ENCODE assay signal across 11 cellular contexts in genomic region chr1:67623906-67624305, GRCh38.
"Had no signal": no experiment of that assay in that cellular context is flagged by ENCODE, and none has a peak within 500 bp of the region (broad histone marks: within the 10 kb centered on the region; RNA-seq: fewer than 3 reads in every experiment).

No MANE protein-coding gene starts in this region.

- H3K27ac Mint-ChIP-seq: GM23338, H9, HFFc6 had no signal

- H3K4me3 ChIP-seq: GM23248, GM23338, HAP-1 had no signal

- H3K4me2 ChIP-seq: GM23338 had no signal

- H3K4me1 ChIP-seq: HAP-1 had no signal

- H3K4me3 Mint-ChIP-seq: GM23338, H9, HFFc6 had no signal

- H3K27ac ChIP-seq: GM23248 had no signal

- H3K9ac ChIP-seq: GM23248 had no signal

- DNase-seq: GM23248, GOT3, H7, H9, HCEC 1CT, HFFc6 had no signal

- H2AFZ ChIP-seq: GM23248 had no signal

- ATAC-seq: GM23338, HCT116 had no signal

- H3K4me1 Mint-ChIP-seq: GM23338, H9 had no signal

- FAIRE-seq: H1, H54 had no signal

- H3K9me3 ChIP-seq: HAP-1 had no signal

- H3K9me3 Mint-ChIP-seq: GM23338, H9 had no signal

- H3K36me3 ChIP-seq: HAP-1 had no signal
